8 cellular contexts compared by ENCODE assay signal in genomic region chr15:63600646-63601025, GRCh38. TPM values are rescaled to one million over a fixed set of nuclear protein-coding genes. Genes with fewer than 3 reads are reported as not detected.
DNase-seq lines count a peak whose midpoint lies in the region; ATAC-seq and TF ChIP-seq lines count a peak whose summit lies in the region.

No MANE protein-coding gene starts in this region.

- CTCF ChIA-PET in activated CD8-positive, alpha-beta memory T cell treated with anti-CD3 and anti-CD28 coated beads, Interleukin-2, amount 10 ng/mL, durations not matched to agents 7 days and 5 days (lab: Charles Lee) = interaction anchor here (1.0 to 4.7 kb wide), 17 partner anchors 9 to 467 kb away, joined by 3 to 65 read pairs (median 8); no protein-coding TSS in a partner anchor

- H3K4me1 Mint-ChIP-seq in activated CD8-positive, alpha-beta memory T cell treated with anti-CD3 and anti-CD28 coated beads, Interleukin-2, amount 10 ng/mL, durations not matched to agents 7 days and 5 days = peaks cover 42% of the 10 kb centered on the region
- H3K4me1 Mint-ChIP-seq in endodermal cell = peaks cover 42% of the 10 kb centered on the region

- no peaks in the 10 kb centered on the region for H3K9me3 Mint-ChIP-seq in activated CD8-positive, alpha-beta memory T cell treated with anti-CD3 and anti-CD28 coated beads, Interleukin-2, amount 10 ng/mL, durations not matched to agents 7 days and 5 days (ENCODE audit: low read depth)
- no peaks in the 10 kb centered on the region for H3K9me3 Mint-ChIP-seq in endodermal cell

- peak overlapping the region; percentile 91 for H3K4me3 Mint-ChIP-seq in activated CD8-positive, alpha-beta memory T cell treated with anti-CD3 and anti-CD28 coated beads, Interleukin-2, amount 10 ng/mL, durations not matched to agents 7 days and 5 days
- peak overlapping the region; percentile 72 for H3K4me3 Mint-ChIP-seq in endodermal cell

- DNase-seq in COLO829 (ENCODE audit: low spot score) (peak; percentile 68), HK-2 (ENCODE audit: unreplicated experiment) (peak; percentile 79), NOMO-1 (lab: John Stamatoyannopoulos, UW; ENCODE audit: unreplicated experiment in 2 of 2) (peak; percentile 86 to 97), endodermal cell (peak; percentile 83), midbrain (lab: John Stamatoyannopoulos, UW) (peak; percentile 88)
- DNase-seq in activated CD8-positive, alpha-beta memory T cell treated with anti-CD3 and anti-CD28 coated beads, Interleukin-2, amount 10 ng/mL, durations not matched to agents 7 days and 5 days = peak; percentile 91
- DNase-seq in stimulated activated CD8-positive, alpha-beta memory T cell treated with anti-CD3 and anti-CD28 coated beads, Interleukin-15, amount 100 ng/mL, for 4 hours (ENCODE audit: low read depth in 2 of 2) = peak; percentile 81 to 85

- peaks cover 11% of the 10 kb centered on the region for H3K27me3 ChIP-seq in endodermal cell (ENCODE audit: control insufficient read depth, insufficient read depth, low read length, poor library complexity, severe bottlenecking)

- peaks cover 2% of the 10 kb centered on the region for H3K36me3 Mint-ChIP-seq in activated CD8-positive, alpha-beta memory T cell treated with anti-CD3 and anti-CD28 coated beads, Interleukin-2, amount 10 ng/mL, durations not matched to agents 7 days and 5 days
- no peaks in the 10 kb centered on the region for H3K36me3 Mint-ChIP-seq in endodermal cell (ENCODE audit: low read depth)

- WGBS in endodermal cell (ENCODE audit: insufficient coverage in 1 of 2, insufficient read length in 1 of 2), 2 experiments = 3% methylated on average over 24 to 58 of the region's 58 CpGs

- H3K4me3 ChIP-seq in endodermal cell (ENCODE audit: low read length) = peak overlapping the region; percentile 90

- peak; percentile 3 for TF ChIP-seq CTCF in endodermal cell (conservative IDR thresholded peaks at IDR 0.05)

- H3K27ac Mint-ChIP-seq in activated CD8-positive, alpha-beta memory T cell treated with anti-CD3 and anti-CD28 coated beads, Interleukin-2, amount 10 ng/mL, durations not matched to agents 7 days and 5 days = peak overlapping the region; percentile 93
- no peak overlapping the region for H3K27ac Mint-ChIP-seq in endodermal cell

- no peaks in the 10 kb centered on the region for H3K36me3 ChIP-seq in endodermal cell (ENCODE audit: control insufficient read depth, insufficient read depth, low read length)

- H3K4me1 ChIP-seq in endodermal cell (ENCODE audit: control insufficient read depth, insufficient read depth, low read length) = peaks cover 11% of the 10 kb centered on the region

- ATAC-seq in GM19463 (IDR thresholded peaks at IDR 0.05; ENCODE audit: unreplicated experiment) = peak; percentile 67
- peak; percentile 83 for ATAC-seq in activated CD8-positive, alpha-beta memory T cell treated with anti-CD3 and anti-CD28 coated beads, Interleukin-2, amount 10 ng/mL, durations not matched to agents 7 days and 5 days

- H3K9ac ChIP-seq in endodermal cell (ENCODE audit: extremely low read depth, low read length, poor library complexity, severe bottlenecking) = peak overlapping the region; percentile 34

- no peaks in the 10 kb centered on the region for H3K9me3 ChIP-seq in endodermal cell (ENCODE audit: control insufficient read depth, low read length)

- peaks cover 3% of the 10 kb centered on the region for H3K27me3 Mint-ChIP-seq in activated CD8-positive, alpha-beta memory T cell treated with anti-CD3 and anti-CD28 coated beads, Interleukin-2, amount 10 ng/mL, durations not matched to agents 7 days and 5 days
- peaks cover 16% of the 10 kb centered on the region for H3K27me3 Mint-ChIP-seq in endodermal cell (ENCODE audit: insufficient read depth)

- H3K27ac ChIP-seq in endodermal cell (ENCODE audit: low read depth, low read length) = peak overlapping the region; percentile 66

RNA-seq across cellular contexts. Expression of gene FBXL22, which starts 3.4 kb away (rescaled TPM):
- total RNA-seq in activated CD8-positive, alpha-beta memory T cell treated with anti-CD3 and anti-CD28 coated beads, Interleukin-2, amount 10 ng/mL, durations not matched to agents 7 days and 5 days = under 1 TPM; 0.56 to 0.85 TPM
- under 1 TPM; 0.29 to 0.90 TPM for total RNA-seq in endodermal cell
- polyA plus RNA-seq in endodermal cell (2013, experiment 1 of 2) = 0.46 TPM
- 0.58 TPM for polyA plus RNA-seq in endodermal cell (2013, experiment 2 of 2)

Comparison
In these comparisons a context has a peak if more than half of its experiments do, and no peak if none do; other contexts are left out.
1. Peak in every context shown above with its lines: DNase-seq, ATAC-seq, H3K4me3 ChIP-seq and H3K27ac ChIP-seq.